ENCODE assay signal across 8 cellular contexts in the genomic region with DNA sequence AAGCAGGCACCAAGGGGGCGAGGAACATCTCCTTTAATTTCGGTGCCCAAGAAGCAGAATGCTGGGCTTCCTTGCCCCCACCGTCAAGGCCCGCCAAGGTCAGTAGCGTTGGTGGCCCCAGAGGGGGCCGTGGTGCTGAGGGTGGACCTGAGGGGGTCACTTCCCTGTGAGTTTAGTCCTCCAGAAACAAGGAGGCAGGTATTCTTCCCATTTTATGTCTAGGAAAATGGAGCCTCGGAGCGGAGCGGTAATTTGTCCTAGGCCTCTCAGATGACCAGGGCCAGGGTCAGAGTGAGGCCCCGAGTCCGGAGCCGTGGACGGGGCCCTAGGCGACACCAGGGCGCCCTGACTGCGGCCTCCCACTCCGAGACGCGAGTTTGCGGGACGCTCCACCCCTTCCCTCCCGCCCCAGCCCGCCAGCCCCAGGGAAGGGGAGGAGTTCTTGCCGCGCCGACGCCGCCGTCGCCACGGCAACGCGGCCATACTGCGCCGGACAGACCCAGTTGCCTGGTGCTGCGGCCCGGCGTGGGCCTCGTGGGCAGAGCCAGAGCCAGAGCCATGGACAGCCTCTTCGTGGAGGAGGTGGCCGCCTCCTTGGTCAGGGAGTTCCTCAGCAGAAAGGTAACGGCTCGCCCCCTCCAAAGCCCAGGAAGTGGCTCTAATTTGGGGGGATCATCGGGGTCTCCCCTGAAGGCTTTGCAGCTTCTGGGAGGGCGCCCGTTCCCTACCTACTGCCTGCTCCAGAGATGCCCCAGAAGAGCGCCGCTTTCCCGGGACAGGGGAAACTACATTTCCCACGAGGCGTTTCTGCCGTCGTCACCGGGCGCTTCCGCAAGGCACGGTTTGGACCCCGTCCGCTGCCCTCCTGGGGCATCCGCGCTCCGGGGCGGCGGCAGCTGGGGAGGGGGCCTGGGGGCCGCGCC. TPM values are rescaled to one million over a fixed set of nuclear protein-coding genes. Genes with fewer than 3 reads are reported as not detected.
DNase-seq lines count a peak whose midpoint lies in the region; ATAC-seq and TF ChIP-seq lines count a peak whose summit lies in the region.

A gene (plus strand): TSS at position 482 of the 923 bp plus-strand sequence. CDS start 77 bp downstream, at position 559.

- intact Hi-C loops in left cardiac atrium (cut with DNase I) = no loop called here
- intact Hi-C loops in posterior cingulate gyrus (cut with DNase I) = no loop called here

- H4K20me1 ChIP-seq in DND-41 (ENCODE audit: insufficient read depth, low read length) (no peaks in the 10 kb centered on the region), Loucy (ENCODE audit: insufficient read depth, low read length, poor library complexity, severe bottlenecking) (no peaks in the 10 kb centered on the region)

- TF ChIP-seq POLR2A in upper lobe of left lung (IDR thresholded peaks at IDR 0.05) = peak in 1 of 4 donors; percentile 44

- H3K4me1 ChIP-seq in DND-41 (ENCODE audit: insufficient read depth, low read length) (peaks cover 15% of the 10 kb centered on the region), Loucy (ENCODE audit: insufficient read depth, low read length, poor library complexity, severe bottlenecking) (no peaks in the 10 kb centered on the region), upper lobe of left lung (peaks cover 19 to 34% (median 23%) of the 10 kb centered on the region in 4 donors)

- H2AFZ ChIP-seq in DND-41 (ENCODE audit: low read depth, low read length) (peak within 1 kb of the TSS; percentile 85), Loucy (ENCODE audit: low read length) (peak within 1 kb of the TSS; percentile 99)

- CTCF ChIA-PET in T-cell (lab: Charles Lee) = no interaction called here

- DNase-seq in DND-41 = peak; percentile 77
- DNase-seq in GOT3 (lab: John Stamatoyannopoulos, UW) = peak; percentile 55
- peak; percentile 30 to 70 (median 54) for DNase-seq in T-cell
- peak; percentile 80 for DNase-seq in amniotic epithelial cell (ENCODE audit: low read depth)
- peak; percentile 90 for DNase-seq in left cardiac atrium
- DNase-seq in posterior cingulate gyrus = peak; percentile 53 to 96 (median 76)
- peak; percentile 81 to 96 for DNase-seq in upper lobe of left lung

- H3K9ac ChIP-seq in DND-41 (ENCODE audit: low read depth, low read length) = peak within 1 kb of the TSS; percentile 63
- peak within 1 kb of the TSS; percentile 60 for H3K9ac ChIP-seq in Loucy (ENCODE audit: low read depth, low read length, poor library complexity, severe bottlenecking)

- H3K27me3 Mint-ChIP-seq in T-cell = no peaks in the 10 kb centered on the region

- H3K36me3 ChIP-seq in DND-41 (ENCODE audit: insufficient read depth, low read length) (no peaks in the 10 kb centered on the region), Loucy (ENCODE audit: insufficient read depth, low read length) (no peaks in the 10 kb centered on the region), upper lobe of left lung (no peaks in the 10 kb centered on the region)

- no peaks in the 10 kb centered on the region for H3K36me3 Mint-ChIP-seq in T-cell

- H3K4me1 Mint-ChIP-seq in T-cell = peaks cover 6 to 12% (median 6%) of the 10 kb centered on the region in 3 donors

- POLR2A ChIA-PET in T-cell (lab: Charles Lee) = interaction anchor here in 1 of 2 donors (0.6 kb wide), 1 partner anchor 119 kb away, joined by 8 read pairs; no protein-coding TSS in a partner anchor

- ATAC-seq in DND-41 (ENCODE audit: insufficient read depth, low read depth) (peak; percentile 94), T-cell (replicated peaks in 1 of 4) (peak; percentile 88 to 94 (median 92)), left cardiac atrium (peak; percentile 97 to 98), upper lobe of left lung (ENCODE audit: low FRiP score in 2 of 2) (peak; percentile 93 to 97)

- H3K4me3 Mint-ChIP-seq in T-cell = peak within 1 kb of the TSS; percentile 78 to 86 (median 84)

- TF ChIP-seq CTCF in DND-41 (IDR thresholded peaks at IDR 0.05; ENCODE audit: borderline replicate concordance, extremely low read depth, low read length, poor library complexity, severe bottlenecking) (no peak), Loucy (conservative IDR thresholded peaks at IDR 0.05; ENCODE audit: low read length) (no peak), upper lobe of left lung (IDR thresholded peaks at IDR 0.05) (peak in 1 of 6 experiments; percentile 12)

- H3K9me3 ChIP-seq in DND-41 (ENCODE audit: insufficient read depth, low read length, severe bottlenecking) = no peaks in the 10 kb centered on the region
- no peaks in the 10 kb centered on the region for H3K9me3 ChIP-seq in Loucy (ENCODE audit: insufficient read depth, low read depth, low read length)
- H3K9me3 ChIP-seq in upper lobe of left lung = no peaks in the 10 kb centered on the region

- H3K9me3 Mint-ChIP-seq in T-cell = no peaks in the 10 kb centered on the region

- H3K4me3 ChIP-seq in DND-41 (ENCODE audit: low read depth in 1 of 2, low read length in 2 of 2) (peak within 1 kb of the TSS; percentile 58 to 73), Loucy (ENCODE audit: low read length, poor library complexity, severe bottlenecking) (peak within 1 kb of the TSS; percentile 75), upper lobe of left lung (peak within 1 kb of the TSS; percentile 75 to 95 (median 92))

- H3K4me2 ChIP-seq in DND-41 (ENCODE audit: insufficient read depth, low read length) (peak within 1 kb of the TSS; percentile 71), Loucy (ENCODE audit: low read depth, low read length, poor library complexity, severe bottlenecking) (peak within 1 kb of the TSS; percentile 80)

- H3K79me2 ChIP-seq in DND-41 (ENCODE audit: insufficient read depth, low read length) (no peaks in the 10 kb centered on the region), Loucy (ENCODE audit: insufficient read depth, low read length) (no peaks in the 10 kb centered on the region)

- TF ChIP-seq EP300 in upper lobe of left lung (IDR thresholded peaks at IDR 0.05) = no peak

- 10 to 26% methylated on average over 23 to 58 of the region's 66 CpGs for WGBS in upper lobe of left lung, 2 donors

- no peaks in the 10 kb centered on the region for H3K9me2 ChIP-seq in Loucy (replicated peaks; ENCODE audit: low read depth, low read length)

- H3K27ac ChIP-seq in DND-41 (ENCODE audit: low read length) (peak within 1 kb of the TSS; percentile 45), upper lobe of left lung (peak within 1 kb of the TSS; percentile 72 to 90 (median 82))

- H3K27me3 ChIP-seq in DND-41 (ENCODE audit: insufficient read depth, low read length, poor library complexity) = no peaks in the 10 kb centered on the region
- no peaks in the 10 kb centered on the region for H3K27me3 ChIP-seq in Loucy (ENCODE audit: insufficient read depth, low read length, poor library complexity, severe bottlenecking)
- no peaks in the 10 kb centered on the region for H3K27me3 ChIP-seq in upper lobe of left lung

- peak within 1 kb of the TSS; percentile 55 to 83 for H3K27ac Mint-ChIP-seq in T-cell

- no peaks in the 10 kb centered on the region for H3F3A ChIP-seq in Loucy (ENCODE audit: low read depth)

RNA-seq across cellular contexts. Expression of the gene that starts here (rescaled TPM):
- 1 to 10 TPM in 4 of 5 donors, under 1 TPM in 1; 0.60 to 1.7 (median 1.2) TPM for total RNA-seq in T-cell
- total RNA-seq in left cardiac atrium = 1 to 10 TPM; 3.9 to 5.1 TPM
- 10 to 100 TPM in 5 of 6 donors, 1 to 10 TPM in 1; 7.7 to 43.0 (median 19.4) TPM for total RNA-seq in upper lobe of left lung

Comparison
In these comparisons a context has a peak if more than half of its experiments do, and no peak if none do; other contexts are left out.
1. Peak in every context shown above with its lines: DNase-seq, ATAC-seq, H3K4me3 ChIP-seq and H3K27ac ChIP-seq.